ENCODE assay signal across 11 cellular contexts in the genomic region with DNA sequence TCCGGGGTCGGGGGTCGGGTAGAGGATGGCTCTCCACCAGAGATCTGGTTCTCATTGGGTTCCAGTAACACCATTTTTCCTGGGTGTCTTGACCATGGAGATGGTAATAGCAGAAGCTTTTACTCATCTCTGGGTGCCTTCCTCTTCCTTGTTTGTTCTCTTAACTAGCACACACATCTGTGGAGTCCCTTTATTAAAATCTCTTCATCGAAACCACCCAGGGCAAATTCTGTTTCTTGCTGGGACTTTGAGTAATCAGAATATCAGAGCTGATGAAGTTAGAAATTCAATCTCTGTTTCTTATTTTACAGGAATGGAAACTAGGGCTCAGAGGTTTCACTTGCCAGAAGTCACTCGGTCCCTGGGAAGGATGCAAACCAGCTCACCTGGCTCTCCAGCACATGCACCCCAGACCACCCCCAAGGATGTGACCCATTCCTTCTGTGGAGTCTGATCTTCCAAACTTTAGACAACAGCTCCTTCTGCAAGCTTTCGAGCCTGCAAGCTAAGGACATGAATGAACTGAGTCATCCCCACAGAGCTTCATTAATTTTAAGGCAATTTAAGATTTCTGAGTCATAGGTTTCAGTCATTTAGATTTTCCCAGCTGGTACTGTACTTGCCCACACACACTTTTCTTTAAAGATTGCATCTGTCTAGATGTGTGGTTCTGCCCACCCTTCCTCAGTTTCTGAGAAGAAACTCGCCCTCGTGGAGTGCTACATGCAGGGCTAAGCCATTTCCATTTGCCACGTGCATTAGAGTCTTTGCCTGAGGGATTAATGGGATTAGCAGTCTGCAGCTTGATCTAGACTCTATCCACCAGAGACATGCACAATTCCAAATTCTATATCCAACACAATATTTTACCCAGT. TPM values are rescaled to one million over a fixed set of nuclear protein-coding genes. Genes with fewer than 3 reads are reported as not detected.
A peak's percentile ranks its signal among the peaks of the same experiment; 100 is the strongest.
DNase-seq lines count a peak whose midpoint lies in the region; ATAC-seq and TF ChIP-seq lines count a peak whose summit lies in the region.
"Had no signal": no experiment of that assay in that cellular context is flagged by ENCODE, and none has a peak within 500 bp of the region (broad histone marks: within the 10 kb centered on the region; RNA-seq: fewer than 3 reads in every experiment).

No MANE protein-coding gene starts in this region.

- CTCF ChIA-PET in AG04450 (lab: Charles Lee) = interaction anchor here (1.0 to 5.1 kb wide), 4 partner anchors 14 to 305 kb away, joined by 3 to 26 read pairs (median 4); a partner anchor contains a TSS

- H3K4me1 ChIP-seq in BE2C (peaks cover 7% of the 10 kb centered on the region), hepatocyte (ENCODE audit: insufficient read depth) (no peaks in the 10 kb centered on the region)

- no peaks in the 10 kb centered on the region for H3K79me2 ChIP-seq in hepatocyte

- no peaks in the 10 kb centered on the region for H3K36me3 ChIP-seq in BE2C
- H3K36me3 ChIP-seq in hepatocyte (replicated peaks; ENCODE audit: insufficient read depth, low read depth) = no peaks in the 10 kb centered on the region

- H3K4me2 ChIP-seq in hepatocyte = no peak overlapping the region

- H3K27ac Mint-ChIP-seq in activated naive CD4-positive, alpha-beta T cell treated with anti-CD3 and anti-CD28 coated beads, Interleukin-2, amount 50 U/mL, for 72 hours = peak overlapping the region in 1 of 2 donors; percentile 4
- H3K27ac Mint-ChIP-seq: activated CD4-positive, alpha-beta T cell treated with anti-CD3 and anti-CD28 coated beads, Interleukin-2, amount 10 ng/mL, durations not matched to agents 7 days and 5 days had no signal

- H3K36me3 Mint-ChIP-seq in activated naive CD4-positive, alpha-beta T cell treated with anti-CD3 and anti-CD28 coated beads, Interleukin-2, amount 50 U/mL, for 72 hours = peaks cover 0 to 20% of the 10 kb centered on the region in 2 donors

- peaks cover 0 to 17% of the 10 kb centered on the region in 2 donors for H3K9me3 Mint-ChIP-seq in activated naive CD4-positive, alpha-beta T cell treated with anti-CD3 and anti-CD28 coated beads, Interleukin-2, amount 50 U/mL, for 72 hours
- H3K9me3 Mint-ChIP-seq: neural crest cell had no signal

- POLR2A ChIA-PET in AG04450 (lab: Yijun Ruan, JAX) = interaction anchor here (0.7 to 1.7 kb wide), 4 partner anchors 15 to 636 kb away, joined by 3 to 8 read pairs (median 4); a partner anchor contains a TSS

- H3K4me3 ChIP-seq in AG04450 (ENCODE audit: low read depth, low read length) (no peak overlapping the region), fibroblast of the aortic adventitia (ENCODE audit: low read depth, low read length) (no peak overlapping the region), BE2C (ENCODE audit: low read depth, low read length) (no peak overlapping the region), hepatocyte (no peak overlapping the region)

- no peak for TF ChIP-seq CTCF in AG04450 (IDR thresholded peaks at IDR 0.05; ENCODE audit: low read depth, low read length)
- TF ChIP-seq CTCF in fibroblast of the aortic adventitia (IDR thresholded peaks at IDR 0.05; ENCODE audit: insufficient read depth, low read length) = no peak
- no peak for TF ChIP-seq CTCF in BE2C (IDR thresholded peaks at IDR 0.05; ENCODE audit: low read depth, low read length)
- no peak for TF ChIP-seq CTCF in hepatocyte (IDR thresholded peaks at IDR 0.05; ENCODE audit: poor library complexity)

- ATAC-seq in activated naive CD4-positive, alpha-beta T cell treated with anti-CD3 and anti-CD28 coated beads, Interleukin-2, amount 50 U/mL, for 72 hours = peak; percentile 79 to 89

- no peak overlapping the region for H2AFZ ChIP-seq in hepatocyte

- H3K27me3 ChIP-seq in AG04450 (ENCODE audit: control insufficient read depth, insufficient read depth, low read length) (no peaks in the 10 kb centered on the region), BE2C (no peaks in the 10 kb centered on the region), hepatocyte (no peaks in the 10 kb centered on the region)

- DNase-seq in AG04450 (ENCODE audit: low read depth, low spot score) (no peak), ELR (ENCODE audit: low read depth) (peak; percentile 71), fibroblast of the aortic adventitia (ENCODE audit: low read depth) (peak; percentile 39), BE2C (no peak), NCI-H128 (lab: John Stamatoyannopoulos, UW; ENCODE audit: unreplicated experiment) (no peak), hepatocyte (ENCODE audit: low spot score) (no peak), kidney glomerular epithelial cell (lab: John Stamatoyannopoulos, UW) (no peak)
- no peak for DNase-seq in activated naive CD4-positive, alpha-beta T cell treated with anti-CD3 and anti-CD28 coated beads, Interleukin-2, amount 50 U/mL, for 72 hours (ENCODE audit: low spot score in 2 of 2)
- DNase-seq: activated CD4-positive, alpha-beta T cell treated with anti-CD3 and anti-CD28 coated beads, Interleukin-2, amount 10 ng/mL, durations not matched to agents 7 days and 5 days; NCI-H1105 had no signal

- no peaks in the 10 kb centered on the region for H3K9me3 ChIP-seq in AG04450 (ENCODE audit: control insufficient read depth, insufficient read depth, low read length)
- no peaks in the 10 kb centered on the region for H3K9me3 ChIP-seq in BE2C
- H3K9me3 ChIP-seq in hepatocyte (ENCODE audit: low read depth) = no peaks in the 10 kb centered on the region

- H3K9me2 ChIP-seq in hepatocyte (replicated peaks; ENCODE audit: insufficient read depth) = no peaks in the 10 kb centered on the region

- H3K27ac ChIP-seq in AG04450 (ENCODE audit: low read depth, low read length) (peak overlapping the region; percentile 71), hepatocyte (no peak overlapping the region)

- no peaks in the 10 kb centered on the region for H4K20me1 ChIP-seq in hepatocyte (ENCODE audit: insufficient read depth, poor library complexity, severe bottlenecking)

- 81% methylated on average over 9 of the region's 9 CpGs for WGBS in hepatocyte (ENCODE audit: low lambda C conversion rate, missing lambda C conversion rate)

RNA-seq across cellular contexts. Expression of a gene that starts 14.7 kb away (rescaled TPM):
- polyA plus RNA-seq in AG04450 (2011; rRNA removed) (12.2 and 13.0 TPM in 2 replicates), hepatocyte (18.5 and 19.2 TPM in 2 replicates)
- polyA minus RNA-seq in AG04450 (2011; rRNA and poly(A)+ RNA removed) = 17.6 and 20.9 TPM in 2 replicates
- 1 to 10 TPM; 2.6 to 7.7 TPM for total RNA-seq in activated naive CD4-positive, alpha-beta T cell treated with anti-CD3 and anti-CD28 coated beads, Interleukin-2, amount 50 U/mL, for 72 hours
- total RNA-seq in fibroblast of the aortic adventitia (ENCODE audit: low replicate concordance) (39.9 and 112 TPM in 2 replicates), hepatocyte (27.2 and 28.0 TPM in 2 replicates)
- 318 TPM for polyA plus RNA-seq in BE2C (2012; ENCODE audit: insufficient read depth, insufficient read length, low read depth)

Comparison
In these comparisons a context has a peak if more than half of its experiments do, and no peak if none do; other contexts are left out.
1. DNase-seq: peak in ELR (single experiment) and fibroblast of the aortic adventitia (single experiment); none in AG04450 (single experiment), activated naive CD4-positive, alpha-beta T cell treated with anti-CD3 and anti-CD28 coated beads, Interleukin-2, amount 50 U/mL, for 72 hours (0 of 2), BE2C (single experiment), NCI-H128 (single experiment), hepatocyte (single experiment) and kidney glomerular epithelial cell (single experiment).